ENCODE assay signal across 9 cellular contexts in the genomic region with DNA sequence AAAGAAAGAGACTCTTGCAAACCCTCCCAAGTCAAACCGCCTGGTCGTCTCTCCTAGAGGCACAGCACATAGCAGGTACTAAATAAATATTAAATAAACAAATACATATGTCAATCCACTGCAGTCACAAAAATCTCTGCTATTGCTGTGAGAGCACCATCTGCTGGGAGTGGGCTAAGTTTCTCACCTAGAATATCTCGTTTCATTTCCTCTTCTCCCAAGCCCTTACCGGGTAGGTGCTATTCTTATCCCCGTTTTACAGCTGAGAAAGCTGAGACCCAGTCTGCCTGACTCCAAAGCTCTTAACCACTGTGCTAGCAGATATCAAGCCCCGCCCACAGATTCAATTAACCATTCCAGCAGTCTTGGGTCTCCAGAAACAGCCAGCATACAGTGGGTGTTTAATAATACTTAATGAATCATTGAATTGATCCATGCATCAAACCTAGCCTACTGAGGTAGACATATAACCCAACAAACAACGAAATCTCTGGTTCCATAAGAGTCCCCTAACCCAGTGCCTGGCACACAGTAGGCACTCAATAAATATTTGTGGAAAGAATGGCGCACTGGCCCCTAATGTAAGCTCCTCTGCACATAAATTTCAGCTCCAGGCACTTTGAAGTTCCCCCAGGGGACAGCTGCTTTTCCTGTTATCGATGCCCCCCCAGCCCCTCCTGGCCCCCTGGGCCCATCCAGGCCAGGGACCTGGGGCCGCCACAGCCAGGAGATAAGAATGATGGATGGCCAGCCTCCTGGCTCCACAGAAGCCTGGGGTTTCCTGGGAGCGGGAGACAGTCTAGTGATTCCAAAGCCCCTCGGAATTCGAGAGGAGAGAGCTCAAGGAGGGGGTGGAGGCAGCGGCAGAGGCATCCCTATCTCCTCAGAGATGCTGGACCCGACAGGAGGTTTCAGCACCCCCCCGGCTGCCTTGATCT.
DNase-seq lines count a peak whose midpoint lies in the region; ATAC-seq, FAIRE-seq and TF ChIP-seq lines count a peak whose summit lies in the region.
"Had no signal": no experiment of that assay in that cellular context is flagged by ENCODE, and none has a peak within 500 bp of the region (broad histone marks: within the 10 kb centered on the region; RNA-seq: fewer than 3 reads in every experiment).

No MANE protein-coding gene starts in this region.

- H3K9ac ChIP-seq in adipocyte (ENCODE audit: low read length): no peak overlapping the region

- H3K4me1 ChIP-seq in adipocyte (ENCODE audit: control insufficient read depth, insufficient read depth, low read length): no peaks in the 10 kb centered on the region

- H3K4me3 ChIP-seq in adipocyte (ENCODE audit: low read length): no peak overlapping the region

- H3K27me3 ChIP-seq in adipocyte (replicated peaks; ENCODE audit: control insufficient read depth, insufficient read depth, low read length): peaks cover 43% of the 10 kb centered on the region

- H3K36me3 ChIP-seq in adipocyte (ENCODE audit: control insufficient read depth, insufficient read depth, low read length, severe bottlenecking): no peaks in the 10 kb centered on the region

- no peaks in the 10 kb centered on the region for H3K9me3 ChIP-seq in adipocyte (ENCODE audit: control insufficient read depth, low read length)

- FAIRE-seq in D721Med (lab: Jason Lieb, UNC): no peak
- no peak for FAIRE-seq in HTR-8/SVneo (lab: Jason Lieb, UNC)

- peak; percentile 73 for DNase-seq in DMS53 (lab: John Stamatoyannopoulos, UW)
- DNase-seq in adipocyte (ENCODE audit: low read depth): peak; percentile 7
- no peak for DNase-seq in D721Med (ENCODE audit: insufficient read length, low spot score)
- no peak for DNase-seq in NCI-H774 (lab: John Stamatoyannopoulos, UW)
- DNase-seq in SIG-M5 (lab: John Stamatoyannopoulos, UW): no peak
- no peak for DNase-seq in HTR-8/SVneo (ENCODE audit: insufficient read length, low spot score)
- DNase-seq: stimulated activated CD4-positive, alpha-beta T cell treated with anti-CD3 and anti-CD28 coated beads, Interleukin-4, amount 100 ng/mL, for 4 hours had no signal

- no peak for TF ChIP-seq CTCF in D721Med (IDR thresholded peaks at IDR 0.05; ENCODE audit: insufficient read depth, missing control alignments)

- ATAC-seq in GM19397 (IDR thresholded peaks at IDR 0.05; ENCODE audit: unreplicated experiment) (peak; percentile 83), HG03139 (IDR thresholded peaks at IDR 0.05; ENCODE audit: unreplicated experiment) (peak; percentile 95)

Comparison
In these comparisons a context has a peak if more than half of its experiments do, and no peak if none do; other contexts are left out.
1. DNase-seq: peak in DMS53 (single experiment) and adipocyte (single experiment); none in D721Med (single experiment), NCI-H774 (single experiment), SIG-M5 (single experiment) and HTR-8/SVneo (single experiment).